8 cellular contexts compared by ENCODE assay signal in genomic region chr2:104853926-104854506, GRCh38. TPM values are rescaled to one million over a fixed set of nuclear protein-coding genes. Genes with fewer than 3 reads are reported as not detected.
DNase-seq lines count a peak whose midpoint lies in the region; ATAC-seq and TF ChIP-seq lines count a peak whose summit lies in the region.

TSS of gene POU3F3 (plus strand) at chr2:104854115. CDS start at chr2:104855511, 1,396 bp downstream.

- H3K27me3 ChIP-seq in BE2C (peaks cover 76% of the 10 kb centered on the region), HAP-1 (ENCODE audit: low read depth) (no peaks in the 10 kb centered on the region), SJCRH30 (peaks cover 4% of the 10 kb centered on the region), lung (ENCODE audit: control insufficient read depth, insufficient read depth) (peaks cover 20% of the 10 kb centered on the region)

- H3K4me1 ChIP-seq in BE2C = no peaks in the 10 kb centered on the region
- H3K4me1 ChIP-seq in HAP-1 = peaks cover 17% of the 10 kb centered on the region
- H3K4me1 ChIP-seq in SJCRH30 = no peaks in the 10 kb centered on the region
- peaks cover 11 to 33% of the 10 kb centered on the region in 2 donors for H3K4me1 ChIP-seq in lung (ENCODE audit: control insufficient read depth in 2 of 2, insufficient read depth in 2 of 2, low read length in 2 of 2)

- TF ChIP-seq CTCF in BE2C (IDR thresholded peaks at IDR 0.05; ENCODE audit: low read depth, low read length) (no peak), lung (IDR thresholded peaks at IDR 0.05; ENCODE audit: control extremely low read depth, extremely low read depth) (no peak), GM13976 (IDR thresholded peaks at IDR 0.05; ENCODE audit: borderline replicate concordance, control extremely low read depth, extremely low read depth, insufficient read depth, missing control alignments) (no peak)

- in situ Hi-C loops in HAP-1 (cut with MboI; ENCODE audit: low sequenced_read_pairs) (loop anchor here (10.0 to 25.0 kb wide), 2 partner anchors 211 to 483 kb away; partner anchors contain the start of genes C2orf49 and TGFBRAP1), GM13976 (cut with MboI; ENCODE audit: low sequenced_read_pairs, unreplicated experiment) (loop anchor here (25.0 kb wide), 1 partner anchor 1692 kb away; no protein-coding TSS in a partner anchor)

- ATAC-seq in lung (ENCODE audit: insufficient read depth, low FRiP score) = peak; percentile 49
- ATAC-seq in stimulated activated naive CD8-positive, alpha-beta T cell treated with anti-CD3 and anti-CD28 coated beads, Interleukin-15, Interleukin-2, amounts not matched to agents 100 U/mL and 50 U/mL, for 24 hours = peak; percentile 63
- ATAC-seq in HG02938 (IDR thresholded peaks at IDR 0.05; ENCODE audit: unreplicated experiment) = no peak

- H3K9me3 ChIP-seq in BE2C = no peaks in the 10 kb centered on the region; the same call in 1 of the 2 replicates
- H3K9me3 ChIP-seq in HAP-1 = no peaks in the 10 kb centered on the region
- H3K9me3 ChIP-seq in SJCRH30 (replicated peaks) = no peaks in the 10 kb centered on the region
- H3K9me3 ChIP-seq in lung (ENCODE audit: control insufficient read depth in 2 of 2, insufficient read depth in 1 of 2, low read length in 1 of 2) = peaks cover 0 to 19% of the 10 kb centered on the region in 2 donors

- peak; percentile 76 for DNase-seq in BE2C
- peak; percentile 94 to 99 for DNase-seq in HAP-1 (ENCODE audit: low spot score in 2 of 2)
- peak; percentile 93 to 95 for DNase-seq in SJCRH30
- peak; percentile 41 for DNase-seq in cortex of kidney (lab: John Stamatoyannopoulos, UW)
- peak; percentile 66 for DNase-seq in lung (ENCODE audit: low spot score)
- peak; percentile 65 for DNase-seq in stimulated activated naive CD8-positive, alpha-beta T cell treated with anti-CD3 and anti-CD28 coated beads, Interleukin-15, Interleukin-2, amounts not matched to agents 100 U/mL and 50 U/mL, for 24 hours
- DNase-seq in GM13976 (ENCODE audit: low spot score) = no peak

- 1 to 4% methylated on average over 42 of the region's 42 CpGs for WGBS in lung, 2 donors

- H3K36me3 ChIP-seq in BE2C (no peaks in the 10 kb centered on the region), HAP-1 (replicated peaks) (peaks cover 5% of the 10 kb centered on the region; the same call in 1 of the 2 replicates), SJCRH30 (no peaks in the 10 kb centered on the region), lung (ENCODE audit: control insufficient read depth in 2 of 2, insufficient read depth in 2 of 2, low read length in 2 of 2) (no peaks in the 10 kb centered on the region)

- H3K27ac ChIP-seq in SJCRH30 = peak within 1 kb of the TSS; percentile 19; the same call in 1 of the 2 replicates
- no peak within 1 kb of the TSS for H3K27ac ChIP-seq in lung (ENCODE audit: low read depth in 1 of 2, low read length in 1 of 2)

- H3K4me3 ChIP-seq in BE2C (ENCODE audit: low read depth, low read length) (peak within 1 kb of the TSS; percentile 46), HAP-1 (peak within 1 kb of the TSS; percentile 69), SJCRH30 (peak within 1 kb of the TSS; percentile 60), lung (no peak within 1 kb of the TSS)

RNA-seq across cellular contexts. Expression of gene POU3F3, which starts in this region (rescaled TPM):
- polyA plus RNA-seq in BE2C (2012; ENCODE audit: insufficient read depth, insufficient read length, low read depth) = not detected
- total RNA-seq in SJCRH30 (2014; rRNA removed; shearing (Covaris generic)) = 2.3 and 2.4 TPM in 2 replicates
- under 1 TPM in 1 of 2 donors, not detected in 1; 0.23 TPM for total RNA-seq in lung
- not detected for polyA plus RNA-seq in lung

Comparison
In these comparisons a context has a peak if more than half of its experiments do, and no peak if none do; other contexts are left out.
1. Peak in DNase-seq and ATAC-seq in lung; RNA of the gene not detected or under 1 TPM.